Comparison of ENCODE assay signal across 12 cellular contexts in genomic region chr10:80541144-80541750, GRCh38. TPM values are rescaled to one million over a fixed set of nuclear protein-coding genes. Genes with fewer than 3 reads are reported as not detected.
DNase-seq lines count a peak whose midpoint lies in the region; ATAC-seq and TF ChIP-seq lines count a peak whose summit lies in the region.
"Had no signal": no experiment of that assay in that cellular context is flagged by ENCODE, and none has a peak within 500 bp of the region (broad histone marks: within the 10 kb centered on the region; RNA-seq: fewer than 3 reads in every experiment).

No MANE protein-coding gene starts in this region.

- peak overlapping the region; percentile 56 to 97 (median 94); a peak in 21 of 22 replicates for H3K27ac ChIP-seq in BLaER1 treated with 17β-estradiol and CSF1 and Interleukin-3, amounts not matched to agents 10 nM and 100 nM
- H3K27ac ChIP-seq in foreskin keratinocyte (peak overlapping the region; percentile 55), uterus (no peak overlapping the region)
- H3K27ac ChIP-seq in effector memory CD4-positive, alpha-beta T cell (ENCODE audit: insufficient read depth, low read length, poor library complexity, severe bottlenecking): no peak overlapping the region
- H3K27ac ChIP-seq: KMS-11 had no signal

- DNase-seq in foreskin keratinocyte: no peak
- no peak for DNase-seq in uterus
- no peak for DNase-seq in putamen (ENCODE audit: low spot score)
- no peak for DNase-seq in effector memory CD4-positive, alpha-beta T cell
- DNase-seq in stimulated activated CD4-positive, alpha-beta T cell treated with anti-CD3 and anti-CD28 coated beads, Interleukin-1b, Interleukin-23, amount 100 ng/mL, for 48 hours: no peak
- DNase-seq: activated CD4-positive, alpha-beta T cell treated with anti-CD3 and anti-CD28 coated beads for 4 hours; effector memory CD8-positive, alpha-beta T cell had no signal

- peaks cover 0 to 37% (median 6%) of the 10 kb centered on the region in 11 experiments; a peak in 10 of 22 replicates for H3K36me3 ChIP-seq in BLaER1 treated with 17β-estradiol and CSF1 and Interleukin-3, amounts not matched to agents 10 nM and 100 nM
- no peaks in the 10 kb centered on the region for H3K36me3 ChIP-seq in uterus
- no peaks in the 10 kb centered on the region for H3K36me3 ChIP-seq in effector memory CD4-positive, alpha-beta T cell (ENCODE audit: control insufficient read depth, insufficient read depth, low read length)

- TF ChIP-seq CTCF in foreskin keratinocyte (conservative IDR thresholded peaks at IDR 0.05) (no peak), uterus (IDR thresholded peaks at IDR 0.05) (no peak)

- H3K4me2 ChIP-seq in BLaER1 treated with 17β-estradiol and CSF1 and Interleukin-3, amounts not matched to agents 10 nM and 100 nM: peak overlapping the region; percentile 94 to 100 (median 98)
- H3K4me2 ChIP-seq: KMS-11 had no signal

- H3K4me3 ChIP-seq in BLaER1 treated with 17β-estradiol and CSF1 and Interleukin-3, amounts not matched to agents 10 nM and 100 nM: peak overlapping the region; percentile 33 to 83 (median 66); a peak in 19 of 20 replicates
- H3K4me3 ChIP-seq in uterus: no peak overlapping the region
- no peak overlapping the region for H3K4me3 ChIP-seq in effector memory CD4-positive, alpha-beta T cell (ENCODE audit: insufficient read depth, low read depth, low read length, poor library complexity, severe bottlenecking)

- H3K9me3 ChIP-seq in BLaER1 treated with 17β-estradiol and CSF1 and Interleukin-3, amounts not matched to agents 10 nM and 100 nM (replicated peaks in 1 of 11): peaks cover 0 to 28% (median 12%) of the 10 kb centered on the region in 11 experiments; a peak in 16 of 22 replicates
- no peaks in the 10 kb centered on the region for H3K9me3 ChIP-seq in uterus
- no peaks in the 10 kb centered on the region for H3K9me3 ChIP-seq in effector memory CD4-positive, alpha-beta T cell (ENCODE audit: control insufficient read depth, low read length)

- H3K27me3 ChIP-seq in BLaER1 treated with 17β-estradiol and CSF1 and Interleukin-3, amounts not matched to agents 10 nM and 100 nM: peaks cover 0 to 23% (median 0%) of the 10 kb centered on the region in 11 experiments; a peak in 3 of 22 replicates
- H3K27me3 ChIP-seq in foreskin keratinocyte (no peaks in the 10 kb centered on the region), uterus (no peaks in the 10 kb centered on the region)
- H3K27me3 ChIP-seq in effector memory CD4-positive, alpha-beta T cell (replicated peaks; ENCODE audit: control insufficient read depth, insufficient read depth, low read length, poor library complexity, severe bottlenecking): no peaks in the 10 kb centered on the region

- H3K4me1 ChIP-seq in BLaER1 treated with 17β-estradiol and CSF1 and Interleukin-3, amounts not matched to agents 10 nM and 100 nM: peaks cover 69 to 94% (median 88%) of the 10 kb centered on the region in 10 experiments
- peaks cover 32% of the 10 kb centered on the region for H3K4me1 ChIP-seq in foreskin keratinocyte
- H3K4me1 ChIP-seq in uterus: no peaks in the 10 kb centered on the region
- peaks cover 3% of the 10 kb centered on the region for H3K4me1 ChIP-seq in effector memory CD4-positive, alpha-beta T cell (ENCODE audit: control insufficient read depth, insufficient read depth, low read length, poor library complexity, severe bottlenecking)

- no peak for TF ChIP-seq POLR2A in uterus (IDR thresholded peaks at IDR 0.05)

- H4K20me1 ChIP-seq in BLaER1 treated with 17β-estradiol and CSF1 and Interleukin-3, amounts not matched to agents 10 nM and 100 nM: no peaks in the 10 kb centered on the region

- intact Hi-C loops in uterus (cut with DNase I; ENCODE audit: low total_unique reads): no loop called here

- peak overlapping the region; percentile 58 to 92 (median 90) for H3K9ac ChIP-seq in BLaER1 treated with 17β-estradiol and CSF1 and Interleukin-3, amounts not matched to agents 10 nM and 100 nM
- H3K9ac ChIP-seq: KMS-11 had no signal

- ATAC-seq in GM19455 (IDR thresholded peaks at IDR 0.05; ENCODE audit: unreplicated experiment) (peak; percentile 30), HG03175 (IDR thresholded peaks at IDR 0.05; ENCODE audit: unreplicated experiment) (peak; percentile 45), foreskin keratinocyte (no peak)
- ATAC-seq: effector memory CD8-positive, alpha-beta T cell had no signal

RNA-seq across cellular contexts. Expression of gene SH2D4B, which starts 3.5 kb away (rescaled TPM):
- not detected in 2 replicates for total RNA-seq in foreskin keratinocyte
- 0.02 TPM in 1 of 2 replicates, not detected in the other for polyA plus RNA-seq in foreskin keratinocyte
- 1 to 10 TPM in 1 of 4 donors, under 1 TPM in 1, not detected in 2; 0.40 to 1.4 TPM for total RNA-seq in uterus
- total RNA-seq: ureter had no signal

Comparison
In these comparisons a context has a peak if more than half of its experiments do, and no peak if none do; other contexts are left out.
1. H3K27ac ChIP-seq: peak in BLaER1 treated with 17β-estradiol and CSF1 and Interleukin-3, amounts not matched to agents 10 nM and 100 nM (11 of 11) and foreskin keratinocyte (single experiment); none in uterus (0 of 2) and effector memory CD4-positive, alpha-beta T cell (single experiment).
2. H3K4me3 ChIP-seq: peak in BLaER1 treated with 17β-estradiol and CSF1 and Interleukin-3, amounts not matched to agents 10 nM and 100 nM (10 of 10); none in uterus (0 of 2) and effector memory CD4-positive, alpha-beta T cell (single experiment).